Comparison of ENCODE assay signal across 12 cellular contexts in genomic region chr11:316891-317291, GRCh38. TPM values are rescaled to one million over a fixed set of nuclear protein-coding genes. Genes with fewer than 3 reads are reported as not detected.
DNase-seq lines count a peak whose midpoint lies in the region; ATAC-seq and TF ChIP-seq lines count a peak whose summit lies in the region.
"Had no signal": no experiment of that assay in that cellular context is flagged by ENCODE, and none has a peak within 500 bp of the region (broad histone marks: within the 10 kb centered on the region; RNA-seq: fewer than 3 reads in every experiment).

No MANE protein-coding gene starts in this region.

- no peak overlapping the region for H2BK120ac ChIP-seq in neuronal stem cell (ENCODE audit: low read depth, low read length)

- no peak overlapping the region for H4K91ac ChIP-seq in neuronal stem cell (ENCODE audit: low read depth, low read length, poor library complexity)

- no peaks in the 10 kb centered on the region for H3K79me1 ChIP-seq in neuronal stem cell (ENCODE audit: low read depth, low read length)

- peak overlapping the region; percentile 99 for H2AK5ac ChIP-seq in neuronal stem cell (ENCODE audit: low read depth, low read length)

- peaks cover 16% of the 10 kb centered on the region for H3K36me3 ChIP-seq in CD8-positive, alpha-beta T cell (ENCODE audit: insufficient read depth, low read length)
- H3K36me3 ChIP-seq in endodermal cell (ENCODE audit: control insufficient read depth, insufficient read depth, low read length) = peaks cover 11% of the 10 kb centered on the region
- peaks cover 0 to 32% of the 10 kb centered on the region in 2 donors for H3K36me3 ChIP-seq in neuronal stem cell (replicated peaks in 1 of 2; ENCODE audit: control insufficient read depth in 2 of 2, insufficient read depth in 2 of 2, low read length in 2 of 2)
- no peaks in the 10 kb centered on the region for H3K36me3 ChIP-seq in SJCRH30
- H3K36me3 ChIP-seq: cardiac muscle cell had no signal

- peaks cover 13% of the 10 kb centered on the region for H3K4me1 ChIP-seq in CD8-positive, alpha-beta T cell (ENCODE audit: insufficient read depth, low read length)
- peaks cover 10% of the 10 kb centered on the region for H3K4me1 ChIP-seq in endodermal cell (ENCODE audit: control insufficient read depth, insufficient read depth, low read length)
- peaks cover 33 to 41% of the 10 kb centered on the region in 2 donors for H3K4me1 ChIP-seq in neuronal stem cell (ENCODE audit: control insufficient read depth in 2 of 2, insufficient read depth in 1 of 2, low read depth in 1 of 2, low read length in 2 of 2)
- peaks cover 5% of the 10 kb centered on the region; the same call in 1 of the 2 replicates for H3K4me1 ChIP-seq in SJCRH30

- CTCF ChIA-PET in CD8-positive, alpha-beta T cell (lab: Charles Lee) = interaction anchor here (0.8 to 4.0 kb wide), 15 partner anchors 10 to 132 kb away, joined by 3 to 45 read pairs (median 5); partner anchors contain the start of genes IFITM2, NLRP6 and PTDSS2

- intact Hi-C loops in CD8-positive, alpha-beta T cell (cut with DNase I, micrococcal nuclease) = loop anchor here in 1 of 2 experiments (1.0 to 2.0 kb wide), 2 partner anchors 28 to 38 kb away; partner anchors contain the start of gene PGGHG

- peak overlapping the region; percentile 97 for H3K4me3 ChIP-seq in CD8-positive, alpha-beta T cell (ENCODE audit: low read depth, low read length)
- H3K4me3 ChIP-seq in endodermal cell (ENCODE audit: low read length) (peak overlapping the region; percentile 100), neuronal stem cell (ENCODE audit: low read length in 2 of 2) (peak overlapping the region in 1 of 2 donors; percentile 76), SJCRH30 (no peak overlapping the region)
- H3K4me3 ChIP-seq: cardiac muscle cell had no signal

- no peak overlapping the region for H2AFZ ChIP-seq in neuronal stem cell (ENCODE audit: low read length)

- POLR2A ChIA-PET in CD8-positive, alpha-beta T cell (lab: Charles Lee) = interaction anchor here (0.6 to 4.0 kb wide), 14 partner anchors 9 to 502 kb away, joined by 3 to 24 read pairs (median 5); partner anchors contain the start of genes BET1L, PGGHG and RIC8A

- peaks cover 47% of the 10 kb centered on the region for H3K4me1 Mint-ChIP-seq in CD8-positive, alpha-beta T cell (ENCODE audit: low read depth)
- peaks cover 30% of the 10 kb centered on the region for H3K4me1 Mint-ChIP-seq in endodermal cell

- no peaks in the 10 kb centered on the region for H3K9me3 ChIP-seq in CD8-positive, alpha-beta T cell (ENCODE audit: low read length)
- no peaks in the 10 kb centered on the region for H3K9me3 ChIP-seq in endodermal cell (ENCODE audit: control insufficient read depth, low read length)
- no peaks in the 10 kb centered on the region for H3K9me3 ChIP-seq in neuronal stem cell (replicated peaks in 1 of 2; ENCODE audit: control insufficient read depth in 2 of 2, insufficient read depth in 1 of 2, low read depth in 1 of 2, low read length in 2 of 2)
- no peaks in the 10 kb centered on the region for H3K9me3 ChIP-seq in SJCRH30 (replicated peaks)

- no peak overlapping the region for H3K4ac ChIP-seq in neuronal stem cell (ENCODE audit: low read length)

- peak overlapping the region; percentile 88 for H3K27ac ChIP-seq in CD8-positive, alpha-beta T cell (ENCODE audit: low read depth, low read length)
- H3K27ac ChIP-seq in endodermal cell (ENCODE audit: low read depth, low read length) = peak overlapping the region; percentile 66
- H3K27ac ChIP-seq in neuronal stem cell (replicated peaks; ENCODE audit: low read length) = no peak overlapping the region
- no peak overlapping the region for H3K27ac ChIP-seq in SJCRH30
- H3K27ac ChIP-seq: cardiac muscle cell had no signal

- no peak overlapping the region for H3K4me2 ChIP-seq in neuronal stem cell (ENCODE audit: insufficient read depth, low read length, poor library complexity, severe bottlenecking)

- no peak overlapping the region for H3K23ac ChIP-seq in neuronal stem cell (ENCODE audit: low read depth, low read length, poor library complexity)

- H2BK15ac ChIP-seq in neuronal stem cell (ENCODE audit: low read length) = no peak overlapping the region

- H2BK5ac ChIP-seq in neuronal stem cell (ENCODE audit: low read length) = no peak overlapping the region

- H3K27me3 ChIP-seq in CD8-positive, alpha-beta T cell (ENCODE audit: insufficient read depth, low read length) = no peaks in the 10 kb centered on the region
- H3K27me3 ChIP-seq in endodermal cell (ENCODE audit: control insufficient read depth, insufficient read depth, low read length, poor library complexity, severe bottlenecking) (no peaks in the 10 kb centered on the region), neuronal stem cell (ENCODE audit: control insufficient read depth in 3 of 3, insufficient read depth in 3 of 3, low read depth in 1 of 3, low read length in 3 of 3) (peaks cover 0 to 24% (median 0%) of the 10 kb centered on the region in 3 experiments), SJCRH30 (no peaks in the 10 kb centered on the region)

- no peak overlapping the region for H4K8ac ChIP-seq in neuronal stem cell (ENCODE audit: low read depth, low read length)

- peaks cover 32% of the 10 kb centered on the region for H3K36me3 Mint-ChIP-seq in CD8-positive, alpha-beta T cell
- H3K36me3 Mint-ChIP-seq in endodermal cell (ENCODE audit: low read depth) = peaks cover 13% of the 10 kb centered on the region

- H3K18ac ChIP-seq in neuronal stem cell (ENCODE audit: low read length) = no peak overlapping the region

- no peak for DNase-seq in CD8-positive, alpha-beta T cell
- peak; percentile 53 for DNase-seq in OCI-M1 (lab: John Stamatoyannopoulos, UW)
- DNase-seq in endodermal cell = peak; percentile 86
- DNase-seq in neuronal stem cell (ENCODE audit: low spot score) = no peak
- DNase-seq in glomerular visceral epithelial cell (ENCODE audit: extremely low spot score) = no peak
- DNase-seq in NOMO-1 (lab: John Stamatoyannopoulos, UW; ENCODE audit: unreplicated experiment in 2 of 2) = no peak
- no peak for DNase-seq in ureter (ENCODE audit: low spot score)
- DNase-seq in SJCRH30 = no peak
- DNase-seq: DMS153, NCI-H2227 treated with DMSO at 0.1 percent for 48 hours had no signal

- H3K9me3 Mint-ChIP-seq in CD8-positive, alpha-beta T cell = no peaks in the 10 kb centered on the region
- no peaks in the 10 kb centered on the region for H3K9me3 Mint-ChIP-seq in endodermal cell

- H3K9ac ChIP-seq in endodermal cell (ENCODE audit: extremely low read depth, low read length, poor library complexity, severe bottlenecking) (peak overlapping the region; percentile 95), neuronal stem cell (ENCODE audit: low read depth, low read length, poor library complexity) (no peak overlapping the region)

- no peak overlapping the region for H3K14ac ChIP-seq in neuronal stem cell (ENCODE audit: low read length)

- H3K27me3 Mint-ChIP-seq in CD8-positive, alpha-beta T cell (ENCODE audit: low read depth) = no peaks in the 10 kb centered on the region
- no peaks in the 10 kb centered on the region for H3K27me3 Mint-ChIP-seq in endodermal cell (ENCODE audit: insufficient read depth)

- ATAC-seq in CD8-positive, alpha-beta T cell = peak; percentile 9

- H2BK12ac ChIP-seq in neuronal stem cell (ENCODE audit: low read length) = no peak overlapping the region

- peak overlapping the region; percentile 90 for H3K4me3 Mint-ChIP-seq in CD8-positive, alpha-beta T cell
- H3K4me3 Mint-ChIP-seq in endodermal cell = peak overlapping the region; percentile 94

- TF ChIP-seq CTCF in CD8-positive, alpha-beta T cell (IDR thresholded peaks at IDR 0.05) = no peak
- TF ChIP-seq CTCF in endodermal cell (conservative IDR thresholded peaks at IDR 0.05) = no peak

- peak overlapping the region; percentile 97 for H3K27ac Mint-ChIP-seq in CD8-positive, alpha-beta T cell
- H3K27ac Mint-ChIP-seq in endodermal cell = peak overlapping the region; percentile 98

- 1 to 3% methylated on average over 5 to 7 of the region's 7 CpGs for WGBS in endodermal cell (ENCODE audit: insufficient coverage in 1 of 2, insufficient read length in 1 of 2), 2 experiments
- WGBS in neuronal stem cell (ENCODE audit: extremely low coverage in 2 of 2, insufficient read length in 2 of 2, insufficient replicate concordance in 1 of 2), 2 donors = no CpG with 5 or more reads among the region's 7 CpGs

RNA-seq across cellular contexts. Expression of gene IFITM1, which starts 3.1 kb away (rescaled TPM):
- 100 to 1,000 TPM; 223 to 251 TPM for total RNA-seq in CD8-positive, alpha-beta T cell
- total RNA-seq in endodermal cell = 100 to 1,000 TPM; 211 to 558 TPM
- polyA plus RNA-seq in endodermal cell (2013, experiment 1 of 2) = 244 TPM
- polyA plus RNA-seq in endodermal cell (2013, experiment 2 of 2) = 241 TPM
- polyA plus RNA-seq in neuronal stem cell (2013, experiment 1 of 2) = 171 TPM
- polyA plus RNA-seq in neuronal stem cell (2013, experiment 2 of 2) = 162 TPM
- 150 TPM for total RNA-seq in ureter
- 4.9 and 7.4 TPM in 2 replicates for total RNA-seq in SJCRH30 (2014; rRNA removed; shearing (Covaris generic))

RNA-seq across cellular contexts. Expression of gene IFITM3, which starts 3.8 kb away (rescaled TPM):
- total RNA-seq in CD8-positive, alpha-beta T cell = 1 to 10 TPM; 6.3 to 7.1 TPM
- total RNA-seq in endodermal cell = 100 to 1,000 TPM; 257 to 389 TPM
- polyA plus RNA-seq in endodermal cell (2013, experiment 1 of 2) = 186 TPM
- polyA plus RNA-seq in endodermal cell (2013, experiment 2 of 2) = 187 TPM
- 629 TPM for polyA plus RNA-seq in neuronal stem cell (2013, experiment 1 of 2)
- polyA plus RNA-seq in neuronal stem cell (2013, experiment 2 of 2) = 604 TPM
- 536 TPM for total RNA-seq in ureter
- total RNA-seq in SJCRH30 (2014; rRNA removed; shearing (Covaris generic)) = 100 and 101 TPM in 2 replicates

RNA-seq across cellular contexts. Expression of gene IFITM2, which starts 9.3 kb away (rescaled TPM):
- 100 to 1,000 TPM; 283 to 295 TPM for total RNA-seq in CD8-positive, alpha-beta T cell
- total RNA-seq in endodermal cell (100 to 1,000 TPM; 262 to 367 TPM), ureter (408 TPM)
- 114 TPM for polyA plus RNA-seq in endodermal cell (2013, experiment 1 of 2)
- 152 TPM for polyA plus RNA-seq in endodermal cell (2013, experiment 2 of 2)
- polyA plus RNA-seq in neuronal stem cell (2013, experiment 1 of 2) = 660 TPM
- polyA plus RNA-seq in neuronal stem cell (2013, experiment 2 of 2) = 657 TPM
- 38.4 and 40.0 TPM in 2 replicates for total RNA-seq in SJCRH30 (2014; rRNA removed; shearing (Covaris generic))

RNA-seq across cellular contexts. Expression of gene IFITM5, which starts 17.6 kb away (rescaled TPM):
- total RNA-seq in CD8-positive, alpha-beta T cell = not detected
- not detected for total RNA-seq in endodermal cell
- polyA plus RNA-seq in endodermal cell (2013, experiment 1 of 2) = not detected
- not detected for polyA plus RNA-seq in endodermal cell (2013, experiment 2 of 2)
- polyA plus RNA-seq in neuronal stem cell (2013, experiment 1 of 2) = not detected
- 0.06 TPM for polyA plus RNA-seq in neuronal stem cell (2013, experiment 2 of 2)
- total RNA-seq in ureter = not detected
- total RNA-seq in SJCRH30 (2014; rRNA removed; shearing (Covaris generic)) = not detected in 2 replicates
- total RNA-seq: cardiac muscle cell, lower leg skin had no signal
- polyA plus RNA-seq: cardiac muscle cell had no signal

RNA-seq across cellular contexts. Expression of gene PGGHG, which starts 28.0 kb away (rescaled TPM):
- 100 to 1,000 TPM; 902 to 919 TPM for total RNA-seq in CD8-positive, alpha-beta T cell
- total RNA-seq in endodermal cell (100 to 1,000 TPM; 129 to 186 TPM), ureter (45.0 TPM)
- polyA plus RNA-seq in endodermal cell (2013, experiment 1 of 2) = 36.7 TPM
- polyA plus RNA-seq in endodermal cell (2013, experiment 2 of 2) = 31.3 TPM
- polyA plus RNA-seq in neuronal stem cell (2013, experiment 1 of 2) = 50.4 TPM
- 48.9 TPM for polyA plus RNA-seq in neuronal stem cell (2013, experiment 2 of 2)
- 4.7 and 8.5 TPM in 2 replicates for total RNA-seq in SJCRH30 (2014; rRNA removed; shearing (Covaris generic))

Comparison
In these comparisons a context has a peak if more than half of its experiments do, and no peak if none do; other contexts are left out.
1. DNase-seq: peak in OCI-M1 (single experiment) and endodermal cell (single experiment); none in CD8-positive, alpha-beta T cell (0 of 7), neuronal stem cell (single experiment), glomerular visceral epithelial cell (single experiment), NOMO-1 (0 of 2), ureter (single experiment) and SJCRH30 (0 of 2).
2. H3K27ac ChIP-seq: peak in CD8-positive, alpha-beta T cell (single experiment) and endodermal cell (single experiment); none in neuronal stem cell (single experiment) and SJCRH30 (single experiment).
3. RNA of gene IFITM1, which starts 3.1 kb away (total RNA-seq): 211 to 558 TPM in endodermal cell, 223 to 251 TPM in CD8-positive, alpha-beta T cell and 150 TPM in ureter (single experiment); 4.9 to 7.4 TPM in SJCRH30; every median in the first group is over 10 times any median in the second.
4. RNA of gene IFITM3, which starts 3.8 kb away (total RNA-seq): 536 TPM in ureter (single experiment), 257 to 389 TPM in endodermal cell and 100 to 101 TPM in SJCRH30; 6.3 to 7.1 TPM in CD8-positive, alpha-beta T cell; every median in the first group is over 10 times any median in the second.